Comparison of ENCODE assay signal across 8 cellular contexts in genomic region chr13:108213946-108214345, GRCh38. TPM values are rescaled to one million over a fixed set of nuclear protein-coding genes. Genes with fewer than 3 reads are reported as not detected.
A peak's percentile ranks its signal among the peaks of the same experiment; 100 is the strongest.
DNase-seq lines count a peak whose midpoint lies in the region; ATAC-seq and TF ChIP-seq lines count a peak whose summit lies in the region.

No MANE protein-coding gene starts in this region.

- H3K4me3 Mint-ChIP-seq in activated CD4-positive, alpha-beta memory T cell treated with anti-CD3 and anti-CD28 coated beads, Interleukin-2, amount 10 ng/mL, durations not matched to agents 7 days and 5 days = peak overlapping the region; percentile 63

- no peak overlapping the region for H3K27ac ChIP-seq in right cardiac atrium (ENCODE audit: low read length)
- H3K27ac ChIP-seq in heart left ventricle = peak overlapping the region in 3 of 12 donors; percentile 1 to 35 (median 21)
- H3K27ac ChIP-seq in iPS-20b (ENCODE audit: low read length) = no peak overlapping the region
- peak overlapping the region; percentile 65 for H3K27ac ChIP-seq in upper lobe of right lung

- H3K4me3 ChIP-seq in right cardiac atrium (ENCODE audit: low read length) (peak overlapping the region; percentile 50), heart left ventricle (peak overlapping the region in 6 of 12 donors; percentile 35 to 62 (median 48)), iPS-20b (ENCODE audit: low read length) (peak overlapping the region; percentile 73), upper lobe of right lung (peak overlapping the region; percentile 33)

- no peak for DNase-seq in right cardiac atrium
- no peak for DNase-seq in heart left ventricle
- no peak for DNase-seq in activated CD4-positive, alpha-beta memory T cell treated with anti-CD3 and anti-CD28 coated beads, Interleukin-2, amount 10 ng/mL, durations not matched to agents 7 days and 5 days
- no peak for DNase-seq in upper lobe of right lung
- no peak for DNase-seq in cerebellum (ENCODE audit: low spot score)

- peaks cover 39% of the 10 kb centered on the region for H3K4me1 Mint-ChIP-seq in activated CD4-positive, alpha-beta memory T cell treated with anti-CD3 and anti-CD28 coated beads, Interleukin-2, amount 10 ng/mL, durations not matched to agents 7 days and 5 days

- ATAC-seq in right cardiac atrium (no peak), heart left ventricle (no peak), upper lobe of right lung (no peak), GM19328 (IDR thresholded peaks at IDR 0.05; ENCODE audit: unreplicated experiment) (no peak), HG03442 (IDR thresholded peaks at IDR 0.05; ENCODE audit: unreplicated experiment) (no peak)

- TF ChIP-seq CTCF in heart left ventricle (IDR thresholded peaks at IDR 0.05) (no peak), upper lobe of right lung (IDR thresholded peaks at IDR 0.05) (no peak)

- H3K9me3 Mint-ChIP-seq in activated CD4-positive, alpha-beta memory T cell treated with anti-CD3 and anti-CD28 coated beads, Interleukin-2, amount 10 ng/mL, durations not matched to agents 7 days and 5 days = peaks cover 3% of the 10 kb centered on the region

- CTCF ChIA-PET in activated CD4-positive, alpha-beta memory T cell treated with anti-CD3 and anti-CD28 coated beads, Interleukin-2, amount 10 ng/mL, durations not matched to agents 7 days and 5 days (lab: Charles Lee) = interaction anchor here (1.4 kb wide), 1 partner anchor 37 kb away, joined by 4 read pairs; no protein-coding TSS in a partner anchor

- H3K9me3 ChIP-seq in right cardiac atrium (ENCODE audit: control insufficient read depth, low read length) (no peaks in the 10 kb centered on the region), heart left ventricle (peaks cover 0 to 10% (median 0%) of the 10 kb centered on the region in 12 donors), iPS-20b (ENCODE audit: insufficient read depth, low read depth, low read length) (no peaks in the 10 kb centered on the region), upper lobe of right lung (no peaks in the 10 kb centered on the region)

- no peaks in the 10 kb centered on the region for H3K27me3 Mint-ChIP-seq in activated CD4-positive, alpha-beta memory T cell treated with anti-CD3 and anti-CD28 coated beads, Interleukin-2, amount 10 ng/mL, durations not matched to agents 7 days and 5 days

- H3K9ac ChIP-seq in iPS-20b (ENCODE audit: low read depth, low read length) = peak overlapping the region; percentile 37; the same call in 1 of the 2 replicates

- peaks cover 4% of the 10 kb centered on the region for H3K4me1 ChIP-seq in right cardiac atrium (ENCODE audit: control insufficient read depth, insufficient read depth, low read length)
- peaks cover 0 to 32% (median 16%) of the 10 kb centered on the region in 12 donors for H3K4me1 ChIP-seq in heart left ventricle
- peaks cover 5% of the 10 kb centered on the region; the same call in 1 of the 2 replicates for H3K4me1 ChIP-seq in iPS-20b (ENCODE audit: insufficient read depth, low read length)
- peaks cover 19% of the 10 kb centered on the region for H3K4me1 ChIP-seq in upper lobe of right lung

- TF ChIP-seq POLR2A in heart left ventricle (IDR thresholded peaks at IDR 0.05) = no peak

- peaks cover 44% of the 10 kb centered on the region for H3K36me3 Mint-ChIP-seq in activated CD4-positive, alpha-beta memory T cell treated with anti-CD3 and anti-CD28 coated beads, Interleukin-2, amount 10 ng/mL, durations not matched to agents 7 days and 5 days (ENCODE audit: low read depth)

- H3K36me3 ChIP-seq in heart left ventricle (peaks cover 4 to 29% (median 19%) of the 10 kb centered on the region in 9 donors), iPS-20b (ENCODE audit: insufficient read depth, low read depth, low read length) (peaks cover 21% of the 10 kb centered on the region), upper lobe of right lung (peaks cover 9% of the 10 kb centered on the region)

- H3K27me3 ChIP-seq in right cardiac atrium (ENCODE audit: control insufficient read depth, insufficient read depth) (no peaks in the 10 kb centered on the region), heart left ventricle (no peaks in the 10 kb centered on the region), iPS-20b (ENCODE audit: insufficient read depth, low read length) (no peaks in the 10 kb centered on the region), upper lobe of right lung (no peaks in the 10 kb centered on the region)

- 51% methylated on average over 5 of the region's 5 CpGs for WGBS in right cardiac atrium
- WGBS in heart left ventricle, 4 donors = 58 to 63% (median 60%) methylated on average over 5 of the region's 5 CpGs

- POLR2A ChIA-PET in activated CD4-positive, alpha-beta memory T cell treated with anti-CD3 and anti-CD28 coated beads, Interleukin-2, amount 10 ng/mL, durations not matched to agents 7 days and 5 days (lab: Charles Lee) = no interaction called here

- intact Hi-C loops in right cardiac atrium (cut with DNase I) (no loop called here), heart left ventricle (cut with DNase I) (no loop called here), upper lobe of right lung (cut with DNase I) (no loop called here)

- peak overlapping the region; percentile 50 for H3K27ac Mint-ChIP-seq in activated CD4-positive, alpha-beta memory T cell treated with anti-CD3 and anti-CD28 coated beads, Interleukin-2, amount 10 ng/mL, durations not matched to agents 7 days and 5 days

RNA-seq across cellular contexts. Expression of gene LIG4, which starts 1.4 kb away (rescaled TPM):
- 10 to 100 TPM in 1 of 4 donors, 1 to 10 TPM in 3; 8.8 to 13.3 (median 9.7) TPM for total RNA-seq in right cardiac atrium
- 6.4 TPM for polyA plus RNA-seq in right cardiac atrium
- total RNA-seq in heart left ventricle = 10 to 100 TPM in 4 of 9 donors, 1 to 10 TPM in 5; 7.1 to 13.2 (median 9.2) TPM
- 1 to 10 TPM; 6.4 to 9.2 TPM for polyA plus RNA-seq in heart left ventricle
- 10 to 100 TPM; 11.4 to 11.7 TPM for total RNA-seq in activated CD4-positive, alpha-beta memory T cell treated with anti-CD3 and anti-CD28 coated beads, Interleukin-2, amount 10 ng/mL, durations not matched to agents 7 days and 5 days
- 10.9 TPM for total RNA-seq in upper lobe of right lung
- total RNA-seq in cerebellum = 16.7 TPM

RNA-seq across cellular contexts. Expression of gene ABHD13, which starts 4.2 kb away (rescaled TPM):
- total RNA-seq in right cardiac atrium (1 to 10 TPM; 5.6 to 7.2 (median 5.8) TPM), heart left ventricle (1 to 10 TPM; 4.4 to 6.6 (median 4.9) TPM), upper lobe of right lung (12.8 TPM), cerebellum (13.3 TPM)
- polyA plus RNA-seq in right cardiac atrium (4.3 TPM), heart left ventricle (1 to 10 TPM; 2.4 to 5.9 TPM)
- 10 to 100 TPM; 10.2 to 10.8 TPM for total RNA-seq in activated CD4-positive, alpha-beta memory T cell treated with anti-CD3 and anti-CD28 coated beads, Interleukin-2, amount 10 ng/mL, durations not matched to agents 7 days and 5 days

RNA-seq across cellular contexts. Expression of gene TNFSF13B, which starts 55.6 kb away (rescaled TPM):
- total RNA-seq in right cardiac atrium (1 to 10 TPM; 2.4 to 4.6 (median 3.1) TPM), heart left ventricle (10 to 100 TPM in 2 of 9 donors, 1 to 10 TPM in 5, under 1 TPM in 2; 0.81 to 26.9 (median 1.0) TPM), upper lobe of right lung (12.2 TPM), cerebellum (1.6 TPM)
- polyA plus RNA-seq in right cardiac atrium (1.4 TPM), heart left ventricle (under 1 TPM; 0.55 to 0.76 TPM)
- 10 to 100 TPM; 12.0 to 12.4 TPM for total RNA-seq in activated CD4-positive, alpha-beta memory T cell treated with anti-CD3 and anti-CD28 coated beads, Interleukin-2, amount 10 ng/mL, durations not matched to agents 7 days and 5 days
